In the genomic region with DNA sequence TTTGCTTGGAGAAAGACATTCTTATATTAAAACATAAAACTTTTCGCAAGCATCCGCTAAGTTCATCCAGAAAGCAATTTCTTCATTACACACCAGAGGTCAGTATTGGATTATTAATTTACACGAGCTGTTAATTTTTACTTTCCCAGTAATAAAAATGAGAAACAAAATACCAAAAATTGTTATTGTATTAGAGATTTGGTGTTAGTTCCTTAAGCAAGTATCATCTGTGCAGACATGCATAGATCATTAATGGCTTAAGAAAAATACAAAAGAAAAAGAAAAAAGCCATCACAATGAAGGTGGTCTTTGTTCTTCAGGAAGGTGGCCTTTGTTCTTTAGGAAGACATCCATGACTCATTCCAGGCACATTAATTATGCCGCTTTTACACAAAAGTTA, we compare ENCODE assay signal across 9 cellular contexts. TPM values are rescaled to one million over a fixed set of nuclear protein-coding genes. Genes with fewer than 3 reads are reported as not detected.
DNase-seq lines count a peak whose midpoint lies in the region; ATAC-seq and TF ChIP-seq lines count a peak whose summit lies in the region.
"Had no signal": no experiment of that assay in that cellular context is flagged by ENCODE, and none has a peak within 500 bp of the region (broad histone marks: within the 10 kb centered on the region; RNA-seq: fewer than 3 reads in every experiment).

No MANE protein-coding gene starts in this region.

- TF ChIP-seq CTCF in A673 (conservative IDR thresholded peaks at IDR 0.05; ENCODE audit: low read depth, low read length) (peak; percentile 64), GM23338 (conservative IDR thresholded peaks at IDR 0.05; ENCODE audit: low read depth in 2 of 2) (peak; percentile 47 to 82), VCaP (conservative IDR thresholded peaks at IDR 0.05) (peak; percentile 56)

- H3K27me3 ChIP-seq in A673 (replicated peaks; ENCODE audit: insufficient read depth, low read depth, low read length, poor library complexity) (no peaks in the 10 kb centered on the region), GM23338 (ENCODE audit: insufficient read depth) (no peaks in the 10 kb centered on the region)

- ATAC-seq in GM23338 (no peak), left colon (peak; percentile 37), GM21529 (IDR thresholded peaks at IDR 0.05; ENCODE audit: unreplicated experiment) (no peak)

- no peaks in the 10 kb centered on the region for H3F3A ChIP-seq in GM23338 (replicated peaks; ENCODE audit: low read depth)

- H3K4me1 Mint-ChIP-seq in GM23338, result no peaks in the 10 kb centered on the region

- no peak overlapping the region for H3K4me3 ChIP-seq in A673 (ENCODE audit: low read depth, low read length, poor library complexity, severe bottlenecking)
- no peak overlapping the region for H3K4me3 ChIP-seq in GM23338
- H3K4me3 ChIP-seq: skin epidermis had no signal

- no peaks in the 10 kb centered on the region for H4K20me1 ChIP-seq in GM23338 (replicated peaks; ENCODE audit: insufficient read depth)

- POLR2A ChIA-PET in A673 (lab: Charles Lee; ENCODE audit: low non-redundant PET), result interaction anchor here (0.6 kb wide), 1 partner anchor 409 kb away, joined by 3 read pairs; no protein-coding TSS in a partner anchor
- POLR2A ChIA-PET in HEK293T (lab: Yijun Ruan, JAX), result no interaction called here

- no peaks in the 10 kb centered on the region for H3K9me2 ChIP-seq in GM23338 (ENCODE audit: insufficient read depth)

- H3K9me3 ChIP-seq in A673 (ENCODE audit: low read depth, low read length, poor library complexity, severe bottlenecking), result no peaks in the 10 kb centered on the region

- CTCF ChIA-PET in A673 (lab: Charles Lee) (interaction anchor here (0.6 to 1.9 kb wide), 5 partner anchors 45 to 916 kb away, joined by 3 to 15 read pairs (median 6); a partner anchor contains a TSS), HEK293T (lab: Yijun Ruan, JAX) (interaction anchor here (1.2 to 2.7 kb wide), 2 partner anchors 877 to 919 kb away, joined by 4 to 12 read pairs; no protein-coding TSS in a partner anchor)

- H3K36me3 ChIP-seq in A673 (ENCODE audit: insufficient read depth, low read length, poor library complexity, severe bottlenecking) (no peaks in the 10 kb centered on the region), GM23338 (ENCODE audit: insufficient read depth) (no peaks in the 10 kb centered on the region)

- no peak overlapping the region for H3K27ac ChIP-seq in A673 (ENCODE audit: low read depth, low read length, poor library complexity, severe bottlenecking)
- no peak overlapping the region for H3K27ac ChIP-seq in GM23338 (ENCODE audit: low read depth)
- H3K27ac ChIP-seq in VCaP, result no peak overlapping the region
- H3K27ac ChIP-seq: skin epidermis had no signal

- no peak overlapping the region for H3K27ac Mint-ChIP-seq in GM23338

- no peak overlapping the region for H3K4me3 Mint-ChIP-seq in GM23338

- H3K4me2 ChIP-seq in GM23338, result no peak overlapping the region

- H3K79me2 ChIP-seq in GM23338 (replicated peaks; ENCODE audit: insufficient read depth), result no peaks in the 10 kb centered on the region

- no peaks in the 10 kb centered on the region for H3K4me1 ChIP-seq in A673 (ENCODE audit: insufficient read depth, low read length, poor library complexity, severe bottlenecking)
- no peaks in the 10 kb centered on the region for H3K4me1 ChIP-seq in GM23338 (ENCODE audit: insufficient read depth)

- no TSS peak for BruUV-seq in A673 (replicated peaks; lab: Mats Ljungman, UMichigan)

- H3K9me3 Mint-ChIP-seq in GM23338, result no peaks in the 10 kb centered on the region

- DNase-seq in A673 (ENCODE audit: low spot score) (peak; percentile 22), GM23338 (ENCODE audit: low spot score) (peak; percentile 38), left colon (no peak), head of caudate nucleus (no peak), NCI-H526 treated with DMSO at 0.1 percent for 48 hours (lab: John Stamatoyannopoulos, UW) (no peak), HEK293T (ENCODE audit: extremely low spot score) (no peak)

- H3K27me3 Mint-ChIP-seq in GM23338 (ENCODE audit: insufficient read depth, low read depth, poor library complexity), result peaks cover 2% of the 10 kb centered on the region

- no peak overlapping the region for H2AFZ ChIP-seq in GM23338

- intact Hi-C loops in A673 (cut with micrococcal nuclease; ENCODE audit: unreplicated experiment) (loop anchor here (2.0 to 5.0 kb wide), 3 partner anchors 462 to 918 kb away; no protein-coding TSS in a partner anchor), left colon (cut with DNase I, micrococcal nuclease) (loop anchor here in 1 of 2 donors (10.0 kb wide), 2 partner anchors 174 to 874 kb away; a partner anchor contains a TSS), head of caudate nucleus (cut with DNase I) (loop anchor here (5.0 kb wide), 1 partner anchor 917 kb away; no protein-coding TSS in a partner anchor)

- no peaks in the 10 kb centered on the region for H3K36me3 Mint-ChIP-seq in GM23338 (ENCODE audit: low read depth)

TF ChIP-seq in GM23338, 12 proteins besides CTCF, POLR2A, EP300 and RAD21 (continues in another document):
- TF ChIP-seq NANOG (IDR thresholded peaks at IDR 0.05; ENCODE audit: borderline replicate concordance) (no peak), ZNF331 (CRISPR knock-in tag; IDR thresholded peaks at IDR 0.05; ENCODE audit: low read depth) (no peak), ZNF114 (CRISPR knock-in tag; IDR thresholded peaks at IDR 0.05) (no peak)
- TF ChIP-seq, protein P1, sequence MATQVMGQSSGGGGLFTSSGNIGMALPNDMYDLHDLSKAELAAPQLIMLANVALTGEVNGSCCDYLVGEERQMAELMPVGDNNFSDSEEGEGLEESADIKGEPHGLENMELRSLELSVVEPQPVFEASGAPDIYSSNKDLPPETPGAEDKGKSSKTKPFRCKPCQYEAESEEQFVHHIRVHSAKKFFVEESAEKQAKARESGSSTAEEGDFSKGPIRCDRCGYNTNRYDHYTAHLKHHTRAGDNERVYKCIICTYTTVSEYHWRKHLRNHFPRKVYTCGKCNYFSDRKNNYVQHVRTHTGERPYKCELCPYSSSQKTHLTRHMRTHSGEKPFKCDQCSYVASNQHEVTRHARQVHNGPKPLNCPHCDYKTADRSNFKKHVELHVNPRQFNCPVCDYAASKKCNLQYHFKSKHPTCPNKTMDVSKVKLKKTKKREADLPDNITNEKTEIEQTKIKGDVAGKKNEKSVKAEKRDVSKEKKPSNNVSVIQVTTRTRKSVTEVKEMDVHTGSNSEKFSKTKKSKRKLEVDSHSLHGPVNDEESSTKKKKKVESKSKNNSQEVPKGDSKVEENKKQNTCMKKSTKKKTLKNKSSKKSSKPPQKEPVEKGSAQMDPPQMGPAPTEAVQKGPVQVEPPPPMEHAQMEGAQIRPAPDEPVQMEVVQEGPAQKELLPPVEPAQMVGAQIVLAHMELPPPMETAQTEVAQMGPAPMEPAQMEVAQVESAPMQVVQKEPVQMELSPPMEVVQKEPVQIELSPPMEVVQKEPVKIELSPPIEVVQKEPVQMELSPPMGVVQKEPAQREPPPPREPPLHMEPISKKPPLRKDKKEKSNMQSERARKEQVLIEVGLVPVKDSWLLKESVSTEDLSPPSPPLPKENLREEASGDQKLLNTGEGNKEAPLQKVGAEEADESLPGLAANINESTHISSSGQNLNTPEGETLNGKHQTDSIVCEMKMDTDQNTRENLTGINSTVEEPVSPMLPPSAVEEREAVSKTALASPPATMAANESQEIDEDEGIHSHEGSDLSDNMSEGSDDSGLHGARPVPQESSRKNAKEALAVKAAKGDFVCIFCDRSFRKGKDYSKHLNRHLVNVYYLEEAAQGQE (IDR thresholded peaks at IDR 0.05; ENCODE audit: unreplicated experiment), result no peak

TF ChIP-seq in HEK293T, 16 proteins besides CTCF, POLR2A, EP300 and RAD21:
- no peak for TF ChIP-seq ARNT (IDR thresholded peaks at IDR 0.05)
- TF ChIP-seq ZNF384 (IDR thresholded peaks at IDR 0.05), result no peak
- TF ChIP-seq BHLHE40 (IDR thresholded peaks at IDR 0.05; ENCODE audit: borderline replicate concordance), result no peak
- no peak for TF ChIP-seq LEF1 (IDR thresholded peaks at IDR 0.05; ENCODE audit: borderline replicate concordance)
- no peak for TF ChIP-seq SUZ12 (IDR thresholded peaks at IDR 0.05)
- TF ChIP-seq L3MBTL2 (conservative IDR thresholded peaks at IDR 0.05), result no peak
- TF ChIP-seq FOXK2 (IDR thresholded peaks at IDR 0.05), result no peak
- TF ChIP-seq CTBP1 (IDR thresholded peaks at IDR 0.05; ENCODE audit: borderline replicate concordance), result no peak
- no peak for TF ChIP-seq HDGF (IDR thresholded peaks at IDR 0.05; ENCODE audit: borderline replicate concordance)
- TF ChIP-seq, protein P2, sequence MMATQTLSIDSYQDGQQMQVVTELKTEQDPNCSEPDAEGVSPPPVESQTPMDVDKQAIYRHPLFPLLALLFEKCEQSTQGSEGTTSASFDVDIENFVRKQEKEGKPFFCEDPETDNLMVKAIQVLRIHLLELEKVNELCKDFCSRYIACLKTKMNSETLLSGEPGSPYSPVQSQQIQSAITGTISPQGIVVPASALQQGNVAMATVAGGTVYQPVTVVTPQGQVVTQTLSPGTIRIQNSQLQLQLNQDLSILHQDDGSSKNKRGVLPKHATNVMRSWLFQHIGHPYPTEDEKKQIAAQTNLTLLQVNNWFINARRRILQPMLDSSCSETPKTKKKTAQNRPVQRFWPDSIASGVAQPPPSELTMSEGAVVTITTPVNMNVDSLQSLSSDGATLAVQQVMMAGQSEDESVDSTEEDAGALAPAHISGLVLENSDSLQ (IDR thresholded peaks at IDR 0.05), result no peak

RNA-seq across cellular contexts. Expression of a gene that starts 53.6 kb away (rescaled TPM):
- 0.35 and 0.82 TPM in 2 replicates for total RNA-seq in A673 (2021)
- 3.4 and 5.7 TPM in 2 replicates for total RNA-seq in GM23338 (2014; rRNA removed; shearing (Covaris generic))
- 3.1 and 3.3 TPM in 2 replicates for polyA plus RNA-seq in GM23338 (2016; fragmentation: Nextera tagmentation; extraction: Ambion mirVana)
- 10 to 100 TPM; 74.0 to 78.2 TPM for total RNA-seq in left colon

Comparison
In these comparisons a context has a peak if more than half of its experiments do, and no peak if none do; other contexts are left out.
1. DNase-seq: peak in A673 (single experiment) and GM23338 (single experiment); none in left colon (0 of 2), head of caudate nucleus (0 of 42), NCI-H526 treated with DMSO at 0.1 percent for 48 hours (single experiment) and HEK293T (single experiment).
2. RNA of a gene that starts 53.6 kb away (total RNA-seq): 74.0 to 78.2 TPM in left colon; 3.4 to 5.7 TPM in GM23338 and 0.35 to 0.82 TPM in A673; every median in the first group is over 10 times any median in the second.
3. Peak in every context shown above with its lines, with median percentiles within 50 percentile points of each other: CTCF ChIP-seq.